27 cellular contexts compared by ENCODE assay signal in the genomic region with DNA sequence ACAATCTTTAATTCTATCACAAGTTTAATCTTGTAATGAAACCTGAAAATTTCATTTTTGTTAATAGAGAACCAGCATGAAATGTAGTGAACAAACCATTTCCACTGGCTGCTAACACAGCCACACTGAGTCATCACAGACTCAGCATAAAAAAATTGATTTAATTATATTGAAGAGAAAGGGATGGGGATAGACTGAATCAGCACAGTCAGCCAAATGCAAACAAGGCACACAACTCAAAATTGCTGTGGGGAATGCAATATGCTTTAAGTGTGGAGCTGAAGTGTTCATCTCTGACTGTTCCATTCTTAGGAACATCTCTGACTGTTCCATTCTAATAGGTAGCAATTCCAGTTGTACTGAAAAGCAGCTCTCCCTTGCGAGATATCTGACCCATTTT.
DNase-seq lines count a peak whose midpoint lies in the region; ATAC-seq, FAIRE-seq and TF ChIP-seq lines count a peak whose summit lies in the region.
"Had no signal": no experiment of that assay in that cellular context is flagged by ENCODE, and none has a peak within 500 bp of the region (broad histone marks: within the 10 kb centered on the region; RNA-seq: fewer than 3 reads in every experiment).

No MANE protein-coding gene starts in this region.

- WGBS in SK-N-SH (ENCODE audit: low lambda C conversion rate), result 38% methylated on average over 1 of the region's 1 CpG
- WGBS in smooth muscle cell (ENCODE audit: low lambda C conversion rate), result 88% methylated on average over 1 of the region's 1 CpG
- 88 to 100% (median 91%) methylated on average over 1 of the region's 1 CpG for WGBS in spleen, 5 donors

- POLR2A ChIA-PET in SK-N-SH (lab: Yijun Ruan, JAX), result no interaction called here

- H3K27me3 ChIP-seq in SK-N-SH (ENCODE audit: insufficient read depth) (no peaks in the 10 kb centered on the region), smooth muscle cell (ENCODE audit: low read depth) (no peaks in the 10 kb centered on the region), spleen (replicated peaks in 1 of 7) (no peaks in the 10 kb centered on the region)
- H3K27me3 ChIP-seq: colonic mucosa, neutrophil, upper lobe of left lung had no signal

- FAIRE-seq in H54 (lab: Jason Lieb, UNC), result peak; percentile 69
- FAIRE-seq: frontal cortex, GM12878, kidney had no signal

- TF ChIP-seq CTCF in SK-N-SH (IDR thresholded peaks at IDR 0.05) (no peak), fibroblast of mammary gland (conservative IDR thresholded peaks at IDR 0.05; ENCODE audit: control insufficient read depth, insufficient read depth, low read depth, low read length) (no peak), smooth muscle cell (IDR thresholded peaks at IDR 0.05; ENCODE audit: borderline replicate concordance, insufficient read depth, poor library complexity, severe bottlenecking) (no peak), spleen (IDR thresholded peaks at IDR 0.05 in 8 of 11, conservative IDR thresholded peaks at IDR 0.05 in 3 of 11) (no peak)

- CTCF ChIA-PET in SK-N-SH (lab: Yijun Ruan, JAX), result interaction anchor here (0.9 kb wide), 1 partner anchor 16 kb away, joined by 3 read pairs; no protein-coding TSS in a partner anchor

- H4K20me1 ChIP-seq in SK-N-SH (ENCODE audit: insufficient read depth), result no peaks in the 10 kb centered on the region
- H4K20me1 ChIP-seq in smooth muscle cell (ENCODE audit: low read depth), result no peaks in the 10 kb centered on the region

- peak overlapping the region; percentile 76; the same call in 1 of the 2 replicates for H2AFZ ChIP-seq in SK-N-SH (ENCODE audit: low read depth)
- H2AFZ ChIP-seq in smooth muscle cell (ENCODE audit: low read depth), result no peak overlapping the region

- H3K9ac ChIP-seq in SK-N-SH (no peak overlapping the region), smooth muscle cell (ENCODE audit: low read depth) (no peak overlapping the region)

- peaks cover 0 to 3% of the 10 kb centered on the region in 2 experiments; a peak in 2 of 4 replicates for H3K4me1 ChIP-seq in SK-N-SH (ENCODE audit: control insufficient read depth in 1 of 2, insufficient read depth in 2 of 2, low read depth in 1 of 2, low read length in 1 of 2)
- H3K4me1 ChIP-seq in smooth muscle cell (ENCODE audit: low read depth), result no peaks in the 10 kb centered on the region
- H3K4me1 ChIP-seq in spleen, result no peaks in the 10 kb centered on the region
- H3K4me1 ChIP-seq: colonic mucosa, upper lobe of left lung had no signal

- TF ChIP-seq RAD21 in SK-N-SH (IDR thresholded peaks at IDR 0.05; ENCODE audit: low read length), result no peak

- intact Hi-C loops in spleen (cut with DNase I; ENCODE audit: low total_unique reads), result no loop called here

- no peak for ATAC-seq in GM21390 (IDR thresholded peaks at IDR 0.05; ENCODE audit: unreplicated experiment)
- ATAC-seq: activated T-helper 17 cell treated with anti-CD3 and anti-CD28 coated beads, Interleukin-2, amount 50 U/mL, for 72 hours; GM12878; Right ventricle myocardium inferior; T-cell had no signal

- H3K4me2 ChIP-seq in SK-N-SH (peak overlapping the region; percentile 34; the same call in 1 of the 2 replicates), smooth muscle cell (no peak overlapping the region)

- DNase-seq in A172 (ENCODE audit: low spot score), result peak; percentile 60
- DNase-seq in H54 (ENCODE audit: insufficient read length, low spot score), result no peak
- no peak for DNase-seq in SK-N-SH
- peak; percentile 53 for DNase-seq in fibroblast of mammary gland (ENCODE audit: low read depth)
- DNase-seq in retina, result no peak
- no peak for DNase-seq in smooth muscle cell (lab: John Stamatoyannopoulos, UW; ENCODE audit: unreplicated experiment)
- DNase-seq in spleen, result no peak
- DNase-seq: activated CD4-positive, alpha-beta T cell treated with anti-CD3 and anti-CD28 coated beads, Interleukin-2, amount 10 ng/mL, durations not matched to agents 24 days and 14 days; activated naive CD8-positive, alpha-beta T cell treated with anti-CD3 and anti-CD28 coated beads for 36 hours; colonic mucosa; GF-D8; H9; Kasumi-1; kidney; NCI-H1417; NCI-H524; stimulated activated CD4-positive, alpha-beta T cell treated with anti-CD3 and anti-CD28 coated beads, Interleukin-12 subunit alpha, Interleukin-12 subunit beta, amount 100 ng/mL, for 4 hours; T-cell; upper lobe of left lung had no signal

- H3K36me3 ChIP-seq in SK-N-SH (replicated peaks in 1 of 2; ENCODE audit: control insufficient read depth in 1 of 2, insufficient read depth in 2 of 2, low read length in 1 of 2) (peaks cover 0 to 9% of the 10 kb centered on the region in 2 experiments), smooth muscle cell (ENCODE audit: low read depth) (no peaks in the 10 kb centered on the region), spleen (no peaks in the 10 kb centered on the region)
- H3K36me3 ChIP-seq: colonic mucosa, neutrophil, upper lobe of left lung had no signal

- H3K4me3 ChIP-seq in SK-N-SH (ENCODE audit: low read depth in 2 of 2, low read length in 1 of 2), result no peak overlapping the region; a peak in 1 of 4 replicates
- H3K4me3 ChIP-seq in fibroblast of mammary gland (ENCODE audit: control insufficient read depth, low read depth, low read length), result no peak overlapping the region
- H3K4me3 ChIP-seq in smooth muscle cell, result no peak overlapping the region
- no peak overlapping the region for H3K4me3 ChIP-seq in spleen
- H3K4me3 ChIP-seq: colonic mucosa, GM12878, upper lobe of left lung had no signal

- TF ChIP-seq POLR2A in H54 (IDR thresholded peaks at IDR 0.05; ENCODE audit: low read depth, low read length) (no peak), spleen (IDR thresholded peaks at IDR 0.05) (no peak)

- TF ChIP-seq EP300 in SK-N-SH (IDR thresholded peaks at IDR 0.05; ENCODE audit: borderline replicate concordance in 1 of 2, low read depth in 1 of 2, low read length in 1 of 2), result peak in 1 of 2 experiments; percentile 67; a peak in 1 of 4 replicates

- H3K27ac ChIP-seq in SK-N-SH (ENCODE audit: low read depth in 2 of 2, low read length in 1 of 2) (peak overlapping the region in 1 of 2 experiments; percentile 77; a peak in 2 of 4 replicates), smooth muscle cell (ENCODE audit: low read depth) (no peak overlapping the region), spleen (no peak overlapping the region)
- H3K27ac ChIP-seq: 22Rv1, C4-2B, colonic mucosa, neutrophil, upper lobe of left lung had no signal

- no peaks in the 10 kb centered on the region for H3K9me2 ChIP-seq in SK-N-SH

- H3K79me2 ChIP-seq in SK-N-SH (ENCODE audit: insufficient read depth) (no peaks in the 10 kb centered on the region), smooth muscle cell (ENCODE audit: low read depth) (no peaks in the 10 kb centered on the region)

- peaks cover 26% of the 10 kb centered on the region for H3F3A ChIP-seq in SK-N-SH (replicated peaks; ENCODE audit: insufficient read depth)
- H3F3A ChIP-seq in smooth muscle cell (ENCODE audit: low read depth), result no peaks in the 10 kb centered on the region

- peaks cover 20% of the 10 kb centered on the region; the same call in 1 of the 2 replicates for H3K9me3 ChIP-seq in SK-N-SH
- no peaks in the 10 kb centered on the region for H3K9me3 ChIP-seq in smooth muscle cell (replicated peaks; ENCODE audit: low read depth)
- H3K9me3 ChIP-seq in spleen, result peaks cover 0 to 41% (median 36%) of the 10 kb centered on the region in 8 donors
- H3K9me3 ChIP-seq: colonic mucosa had no signal

TF ChIP-seq in SK-N-SH, 30 proteins besides CTCF, POLR2A, EP300 and RAD21:
- TF ChIP-seq NFIC (IDR thresholded peaks at IDR 0.05; ENCODE audit: borderline replicate concordance), result 0 out of 2 replicates have a peak, but pooled peaks have one; percentile 36
- no peak for TF ChIP-seq SMC3 (IDR thresholded peaks at IDR 0.05; ENCODE audit: low read depth, low read length)
- TF ChIP-seq TCF12 (IDR thresholded peaks at IDR 0.05), result peak; percentile 49; the same call in 1 of the 2 replicates
- peak; percentile 77 for TF ChIP-seq JUND (IDR thresholded peaks at IDR 0.05)
- TF ChIP-seq, protein P1, sequence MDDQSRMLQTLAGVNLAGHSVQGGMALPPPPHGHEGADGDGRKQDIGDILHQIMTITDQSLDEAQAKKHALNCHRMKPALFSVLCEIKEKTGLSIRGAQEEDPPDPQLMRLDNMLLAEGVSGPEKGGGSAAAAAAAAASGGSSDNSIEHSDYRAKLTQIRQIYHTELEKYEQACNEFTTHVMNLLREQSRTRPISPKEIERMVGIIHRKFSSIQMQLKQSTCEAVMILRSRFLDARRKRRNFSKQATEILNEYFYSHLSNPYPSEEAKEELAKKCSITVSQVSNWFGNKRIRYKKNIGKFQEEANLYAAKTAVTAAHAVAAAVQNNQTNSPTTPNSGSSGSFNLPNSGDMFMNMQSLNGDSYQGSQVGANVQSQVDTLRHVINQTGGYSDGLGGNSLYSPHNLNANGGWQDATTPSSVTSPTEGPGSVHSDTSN (IDR thresholded peaks at IDR 0.05), result 0 out of 2 replicates have a peak, but pooled peaks have one; percentile 41
- peak; percentile 25; the same call in 1 of the 2 replicates for TF ChIP-seq TEAD4 (IDR thresholded peaks at IDR 0.05; ENCODE audit: borderline replicate concordance, insufficient read depth)
- peak; percentile 79 for TF ChIP-seq FOSL2 (IDR thresholded peaks at IDR 0.05; ENCODE audit: borderline replicate concordance, low read depth)
- TF ChIP-seq EZH2phosphoT487 (IDR thresholded peaks at IDR 0.05; ENCODE audit: borderline replicate concordance, low read depth), result no peak
- TF ChIP-seq FOXM1 (IDR thresholded peaks at IDR 0.05; ENCODE audit: low read depth), result no peak
- no peak for TF ChIP-seq CHD2 (IDR thresholded peaks at IDR 0.05; ENCODE audit: low read length, partially characterized antibody)
- no peak for TF ChIP-seq FOXJ3 (CRISPR knock-in tag; IDR thresholded peaks at IDR 0.05)

Comparison
In these comparisons a context has a peak if more than half of its experiments do, and no peak if none do; other contexts are left out.
1. DNase-seq: peak in A172 (single experiment) and fibroblast of mammary gland (single experiment); none in H54 (single experiment), SK-N-SH (single experiment), retina (single experiment), smooth muscle cell (single experiment) and spleen (single experiment).